ENCODE assay signal across 1 cellular context in genomic region chr6:47309326-47310130, GRCh38.
TF ChIP-seq lines count a peak whose summit lies in the region.

TNFRSF21 (minus strand) TSS chr6:47309905; CDS start chr6:47309511, 394 bp downstream.

TF ChIP-seq in K562, 482 proteins besides CTCF, POLR2A, EP300 and RAD21 (continued from another document):
- TF ChIP-seq E2F3 (CRISPR knock-in tag; IDR thresholded peaks at IDR 0.05): 0 out of 2 replicates have a peak, but pooled peaks have one; percentile 38
- TF ChIP-seq CBX5 (IDR thresholded peaks at IDR 0.05; ENCODE audit: borderline replicate concordance, low read depth): peak; percentile 5; the same call in 1 of the 2 replicates
- 0 out of 4 replicates have a peak, but pooled peaks of 1 of the 2 experiments have one; percentile 64 for TF ChIP-seq ARNT (IDR thresholded peaks at IDR 0.05)
- 0 out of 2 replicates have a peak, but pooled peaks have one; percentile 82 for TF ChIP-seq HDGF (IDR thresholded peaks at IDR 0.05)
- TF ChIP-seq, protein P1, sequence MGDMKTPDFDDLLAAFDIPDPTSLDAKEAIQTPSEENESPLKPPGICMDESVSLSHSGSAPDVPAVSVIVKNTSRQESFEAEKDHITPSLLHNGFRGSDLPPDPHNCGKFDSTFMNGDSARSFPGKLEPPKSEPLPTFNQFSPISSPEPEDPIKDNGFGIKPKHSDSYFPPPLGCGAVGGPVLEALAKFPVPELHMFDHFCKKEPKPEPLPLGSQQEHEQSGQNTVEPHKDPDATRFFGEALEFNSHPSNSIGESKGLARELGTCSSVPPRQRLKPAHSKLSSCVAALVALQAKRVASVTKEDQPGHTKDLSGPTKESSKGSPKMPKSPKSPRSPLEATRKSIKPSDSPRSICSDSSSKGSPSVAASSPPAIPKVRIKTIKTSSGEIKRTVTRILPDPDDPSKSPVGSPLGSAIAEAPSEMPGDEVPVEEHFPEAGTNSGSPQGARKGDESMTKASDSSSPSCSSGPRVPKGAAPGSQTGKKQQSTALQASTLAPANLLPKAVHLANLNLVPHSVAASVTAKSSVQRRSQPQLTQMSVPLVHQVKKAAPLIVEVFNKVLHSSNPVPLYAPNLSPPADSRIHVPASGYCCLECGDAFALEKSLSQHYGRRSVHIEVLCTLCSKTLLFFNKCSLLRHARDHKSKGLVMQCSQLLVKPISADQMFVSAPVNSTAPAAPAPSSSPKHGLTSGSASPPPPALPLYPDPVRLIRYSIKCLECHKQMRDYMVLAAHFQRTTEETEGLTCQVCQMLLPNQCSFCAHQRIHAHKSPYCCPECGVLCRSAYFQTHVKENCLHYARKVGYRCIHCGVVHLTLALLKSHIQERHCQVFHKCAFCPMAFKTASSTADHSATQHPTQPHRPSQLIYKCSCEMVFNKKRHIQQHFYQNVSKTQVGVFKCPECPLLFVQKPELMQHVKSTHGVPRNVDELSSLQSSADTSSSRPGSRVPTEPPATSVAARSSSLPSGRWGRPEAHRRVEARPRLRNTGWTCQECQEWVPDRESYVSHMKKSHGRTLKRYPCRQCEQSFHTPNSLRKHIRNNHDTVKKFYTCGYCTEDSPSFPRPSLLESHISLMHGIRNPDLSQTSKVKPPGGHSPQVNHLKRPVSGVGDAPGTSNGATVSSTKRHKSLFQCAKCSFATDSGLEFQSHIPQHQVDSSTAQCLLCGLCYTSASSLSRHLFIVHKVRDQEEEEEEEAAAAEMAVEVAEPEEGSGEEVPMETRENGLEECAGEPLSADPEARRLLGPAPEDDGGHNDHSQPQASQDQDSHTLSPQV (IDR thresholded peaks at IDR 0.05): no peak
- TF ChIP-seq, protein P2, sequence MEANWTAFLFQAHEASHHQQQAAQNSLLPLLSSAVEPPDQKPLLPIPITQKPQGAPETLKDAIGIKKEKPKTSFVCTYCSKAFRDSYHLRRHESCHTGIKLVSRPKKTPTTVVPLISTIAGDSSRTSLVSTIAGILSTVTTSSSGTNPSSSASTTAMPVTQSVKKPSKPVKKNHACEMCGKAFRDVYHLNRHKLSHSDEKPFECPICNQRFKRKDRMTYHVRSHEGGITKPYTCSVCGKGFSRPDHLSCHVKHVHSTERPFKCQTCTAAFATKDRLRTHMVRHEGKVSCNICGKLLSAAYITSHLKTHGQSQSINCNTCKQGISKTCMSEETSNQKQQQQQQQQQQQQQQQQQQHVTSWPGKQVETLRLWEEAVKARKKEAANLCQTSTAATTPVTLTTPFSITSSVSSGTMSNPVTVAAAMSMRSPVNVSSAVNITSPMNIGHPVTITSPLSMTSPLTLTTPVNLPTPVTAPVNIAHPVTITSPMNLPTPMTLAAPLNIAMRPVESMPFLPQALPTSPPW (CRISPR knock-in tag; IDR thresholded peaks at IDR 0.05): peak; percentile 92
- TF ChIP-seq SRSF7 (optimal IDR thresholded peaks at IDR 0.05; ENCODE audit: low read depth, low read length): peak; percentile 22
- TF ChIP-seq PRMT5 (CRISPR knock-in tag; IDR thresholded peaks at IDR 0.05): no peak
- TF ChIP-seq RCOR1 (IDR thresholded peaks at IDR 0.05; ENCODE audit: borderline replicate concordance in 1 of 2, low read depth in 2 of 2, low read length in 2 of 2): peak in 1 of 2 experiments; percentile 45; a peak in 1 of 4 replicates
- 0 out of 2 replicates have a peak, but pooled peaks have one; percentile 61 for TF ChIP-seq HDAC2 (IDR thresholded peaks at IDR 0.05)
- TF ChIP-seq MYC (IDR thresholded peaks at IDR 0.05; ENCODE audit: low read depth, low read length): peak; percentile 94
- TF ChIP-seq MYC (CRISPR knock-in tag; IDR thresholded peaks at IDR 0.05; ENCODE audit: borderline replicate concordance, low read depth): no peak
- peak; percentile 60 for TF ChIP-seq MAFG (tag; conservative IDR thresholded peaks at IDR 0.05)
